ENCODE assay signal across 7 cellular contexts in genomic region chr9:91426123-91426745, GRCh38. TPM values are rescaled to one million over a fixed set of nuclear protein-coding genes. Genes with fewer than 3 reads are reported as not detected.
DNase-seq lines count a peak whose midpoint lies in the region; ATAC-seq and TF ChIP-seq lines count a peak whose summit lies in the region.

No MANE protein-coding gene starts in this region.

- peaks cover 21% of the 10 kb centered on the region for H3K79me2 ChIP-seq in fibroblast of lung (ENCODE audit: control insufficient read depth, insufficient read depth, low read length)

- H3K4me3 ChIP-seq in HEK293 (ENCODE audit: low read depth, low read length) (no peak overlapping the region), fibroblast of lung (replicated peaks in 1 of 4; ENCODE audit: control extremely low read depth in 1 of 4, insufficient read depth in 1 of 4, low read depth in 3 of 4, low read length in 4 of 4) (no peak overlapping the region), skeletal muscle cell (ENCODE audit: low read depth, low read length) (no peak overlapping the region)

- no peak overlapping the region for H3K27ac ChIP-seq in HEK293 (ENCODE audit: extremely low read depth, low read depth, low read length)
- no peak overlapping the region for H3K27ac ChIP-seq in fibroblast of lung (ENCODE audit: insufficient read depth, low read length)

- no peaks in the 10 kb centered on the region for H3K27me3 ChIP-seq in fibroblast of lung (ENCODE audit: control insufficient read depth, insufficient read depth, low read length)

- peak; percentile 53 for DNase-seq in DMS153 (lab: John Stamatoyannopoulos, UW)
- peak; percentile 16 for DNase-seq in SK-N-DZ (ENCODE audit: low spot score)
- peak; percentile 21 to 66 for DNase-seq in fibroblast of lung (ENCODE audit: low read depth in 2 of 2)
- peak; percentile 33 for DNase-seq in skeletal muscle cell (ENCODE audit: low read depth)
- DNase-seq in mesenteric fat pad (ENCODE audit: low spot score): no peak

- no peaks in the 10 kb centered on the region for H4K20me1 ChIP-seq in fibroblast of lung (ENCODE audit: control insufficient read depth, extremely low read depth, insufficient read depth, low read length)

- POLR2A ChIA-PET in HEK293 (lab: Yijun Ruan, JAX): interaction anchor here (1.0 to 1.4 kb wide), 2 partner anchors 441 to 512 kb away, joined by 3 to 6 read pairs; no protein-coding TSS in a partner anchor

- CTCF ChIA-PET in HEK293 (lab: Yijun Ruan, JAX): interaction anchor here (0.5 to 8.4 kb wide), 22 partner anchors 9 to 512 kb away, joined by 3 to 94 read pairs (median 3); no protein-coding TSS in a partner anchor

- H3K36me3 ChIP-seq in HEK293 (ENCODE audit: control insufficient read depth in 2 of 2, insufficient read depth in 1 of 2, low read length in 2 of 2) (no peaks in the 10 kb centered on the region), fibroblast of lung (ENCODE audit: control insufficient read depth, insufficient read depth, low read length) (no peaks in the 10 kb centered on the region)

- H3K9ac ChIP-seq in fibroblast of lung (ENCODE audit: insufficient read depth, low read length): no peak overlapping the region

- TF ChIP-seq CTCF in HEK293 (tag by site-specific recombination; IDR thresholded peaks at IDR 0.05) (no peak), fibroblast of lung (conservative IDR thresholded peaks at IDR 0.05 in 1 of 2, IDR thresholded peaks at IDR 0.05 in 1 of 2; ENCODE audit: low read depth in 1 of 2, low read length in 2 of 2) (peak; percentile 31 to 39)

- no peak overlapping the region for H3K4me2 ChIP-seq in fibroblast of lung (ENCODE audit: extremely low read depth, insufficient read depth, low read length)

- no peak overlapping the region for H2AFZ ChIP-seq in fibroblast of lung (ENCODE audit: low read length)

- ATAC-seq in GM21529 (IDR thresholded peaks at IDR 0.05; ENCODE audit: unreplicated experiment): no peak

- H3K4me1 ChIP-seq in HEK293 (ENCODE audit: control insufficient read depth, insufficient read depth, low read length) (no peaks in the 10 kb centered on the region), fibroblast of lung (ENCODE audit: control insufficient read depth, extremely low read depth, insufficient read depth, low read length) (peaks cover 5% of the 10 kb centered on the region)

- H3K9me3 ChIP-seq in HEK293 (ENCODE audit: control insufficient read depth, insufficient read depth, low read depth, low read length): no peaks in the 10 kb centered on the region
- no peaks in the 10 kb centered on the region for H3K9me3 ChIP-seq in fibroblast of lung (ENCODE audit: control insufficient read depth, insufficient read depth, low read depth, low read length)

TF ChIP-seq in HEK293, 187 proteins besides CTCF, POLR2A, EP300 and RAD21:
- TF ChIP-seq ZNF654 (tag by site-specific recombination; IDR thresholded peaks at IDR 0.05; ENCODE audit: low read depth): peak; percentile 44
- TF ChIP-seq ZNF776 (tag by site-specific recombination; IDR thresholded peaks at IDR 0.05; ENCODE audit: borderline replicate concordance): no peak
TF ChIP-seq in HEK293: peak in this region for 1.

RNA-seq across cellular contexts. Expression of gene NFIL3, which starts 2.6 kb away (rescaled TPM):
- 5.3 and 5.7 TPM in 2 replicates for polyA plus RNA-seq in SK-N-DZ (2014; cell fraction: cytosol; rRNA removed)
- 4.6 and 8.0 TPM in 2 replicates for polyA plus RNA-seq in SK-N-DZ (2014; cell fraction: nucleus; rRNA removed)
- 62.3 and 70.1 TPM in 2 replicates for total RNA-seq in fibroblast of lung
- polyA plus RNA-seq in fibroblast of lung: 43.2 and 58.7 TPM in 2 replicates
- polyA plus RNA-seq in fibroblast of lung (2012): 38.6 and 47.1 TPM in 2 replicates
- polyA minus RNA-seq in fibroblast of lung (ENCODE audit: low replicate concordance): 5.3 and 7.1 TPM in 2 replicates
- 179 TPM for total RNA-seq in mesenteric fat pad
